In genomic region chr19:2221918-2222317, GRCh38 we compare ENCODE assay signal across 17 cellular contexts. TPM values are rescaled to one million over a fixed set of nuclear protein-coding genes. Genes with fewer than 3 reads are reported as not detected.
A peak's percentile ranks its signal among the peaks of the same experiment; 100 is the strongest.
DNase-seq lines count a peak whose midpoint lies in the region; ATAC-seq, FAIRE-seq and TF ChIP-seq lines count a peak whose summit lies in the region.
"Had no signal": no experiment of that assay in that cellular context is flagged by ENCODE, and none has a peak within 500 bp of the region (broad histone marks: within the 10 kb centered on the region; RNA-seq: fewer than 3 reads in every experiment).

No MANE protein-coding gene starts in this region.

- BruUV-seq in HCT116 (replicated peaks; lab: Mats Ljungman, UMichigan) (no TSS peak), K562 (replicated peaks; lab: Mats Ljungman, UMichigan) (no TSS peak)

- no peak for DNase-seq in AG04450 (ENCODE audit: low read depth, low spot score)
- no peak for DNase-seq in HCT116 (ENCODE audit: low read depth, low spot score)
- no peak for DNase-seq in K562 (ENCODE audit: extremely low read depth in 1 of 4, low spot score in 3 of 4)
- DNase-seq in neural crest cell (ENCODE audit: low read depth, low spot score) = no peak
- no peak for DNase-seq in CD8-positive, alpha-beta T cell
- no peak for DNase-seq in activated T-cell treated with anti-CD3 and anti-CD28 coated beads for 4 hours
- DNase-seq: activated CD4-positive, alpha-beta T cell treated with anti-CD3 and anti-CD28 coated beads, Interleukin-2, amount 50 U/mL, for 4 hours; AML-193; NCI-H1105; NCI-H510A treated with DMSO at 0.1 percent for 48 hours; pancreas; stimulated activated CD4-positive, alpha-beta T cell treated with anti-CD3 and anti-CD28 coated beads, Interleukin-15, amount 100 ng/mL, for 24 hours had no signal

- peak; percentile 28 for TF ChIP-seq CTCF in AG04450 (IDR thresholded peaks at IDR 0.05; ENCODE audit: low read depth, low read length)
- peak in 2 of 3 experiments; percentile 23 to 34; a peak in 2 of 6 replicates for TF ChIP-seq CTCF in HCT116 (IDR thresholded peaks at IDR 0.05 in 2 of 3, conservative IDR thresholded peaks at IDR 0.05 in 1 of 3; ENCODE audit: borderline replicate concordance in 1 of 3, insufficient read depth in 1 of 3, low read depth in 2 of 3, low read length in 2 of 3)
- 0 out of 6 replicates have a peak, but pooled peaks of 1 of the 3 experiments have one; percentile 11 for TF ChIP-seq CTCF in K562 (IDR thresholded peaks at IDR 0.05 in 2 of 3, conservative IDR thresholded peaks at IDR 0.05 in 1 of 3; ENCODE audit: insufficient read depth in 2 of 3, low read depth in 1 of 3, low read length in 3 of 3)
- peak; percentile 21 for TF ChIP-seq CTCF in neural crest cell (conservative IDR thresholded peaks at IDR 0.05)
- TF ChIP-seq CTCF in CD8-positive, alpha-beta T cell (IDR thresholded peaks at IDR 0.05) = no peak

- FAIRE-seq in K562 (lab: Jason Lieb, UNC) = no peak
- FAIRE-seq: pancreas had no signal

- H3K36me3 ChIP-seq in HCT116 (ENCODE audit: control insufficient read depth in 1 of 2, insufficient read depth in 2 of 2, low read length in 2 of 2) = peaks cover 13 to 39% of the 10 kb centered on the region in 2 experiments; a peak in 3 of 4 replicates
- peaks cover 93% of the 10 kb centered on the region; the same call in 2 of the 3 replicates for H3K36me3 ChIP-seq in K562 (ENCODE audit: control insufficient read depth, insufficient read depth, low read length)
- peaks cover 9% of the 10 kb centered on the region for H3K36me3 ChIP-seq in CD8-positive, alpha-beta T cell (ENCODE audit: insufficient read depth, low read length)
- H3K36me3 ChIP-seq: breast epithelium had no signal

- no peak overlapping the region for H3K27ac Mint-ChIP-seq in neural crest cell (ENCODE audit: unreplicated experiment)
- H3K27ac Mint-ChIP-seq in CD8-positive, alpha-beta T cell = no peak overlapping the region

- intact Hi-C loops in HCT116 (cut with micrococcal nuclease) (no loop called here), K562 (cut with micrococcal nuclease) (no loop called here)
- intact Hi-C loops in CD8-positive, alpha-beta T cell (cut with DNase I, micrococcal nuclease) = no loop called here

- no peaks in the 10 kb centered on the region for H4K20me1 ChIP-seq in HCT116 (ENCODE audit: insufficient read depth)
- H4K20me1 ChIP-seq in K562 (replicated peaks; ENCODE audit: control insufficient read depth, insufficient read depth, low read length) = no peaks in the 10 kb centered on the region

- peak; percentile 30; the same call in 1 of the 2 replicates for TF ChIP-seq RAD21 in HCT116 (IDR thresholded peaks at IDR 0.05; ENCODE audit: low read depth)
- no peak for TF ChIP-seq RAD21 in K562 (CRISPR knock-in tag; conservative IDR thresholded peaks at IDR 0.05 in 1 of 2, IDR thresholded peaks at IDR 0.05 in 1 of 2)

- H2AFZ ChIP-seq in HCT116 (ENCODE audit: low read depth, low read length, poor library complexity, severe bottlenecking) = no peak overlapping the region
- no peak overlapping the region for H2AFZ ChIP-seq in K562 (ENCODE audit: low read depth, low read length)

- H3K4me3 Mint-ChIP-seq in neural crest cell = no peak overlapping the region
- no peak overlapping the region for H3K4me3 Mint-ChIP-seq in CD8-positive, alpha-beta T cell

- H3K27me3 ChIP-seq in AG04450 (ENCODE audit: control insufficient read depth, insufficient read depth, low read length) (no peaks in the 10 kb centered on the region), HCT116 (ENCODE audit: insufficient read depth, low read length) (no peaks in the 10 kb centered on the region), K562 (ENCODE audit: control insufficient read depth in 2 of 2, insufficient read depth in 2 of 2, low read length in 2 of 2) (no peaks in the 10 kb centered on the region)
- no peaks in the 10 kb centered on the region for H3K27me3 ChIP-seq in CD8-positive, alpha-beta T cell (ENCODE audit: insufficient read depth, low read length)
- H3K27me3 ChIP-seq: breast epithelium, pancreas had no signal

- CTCF ChIA-PET in AG04450 (lab: Charles Lee) (interaction anchor here (0.7 kb wide), 1 partner anchor 14 kb away, joined by 3 read pairs; the partner anchor contains the start of gene PLEKHJ1), HCT116 (lab: Charles Lee) (interaction anchor here (1.4 kb wide), 1 partner anchor 67 kb away, joined by 21 read pairs; no protein-coding TSS in a partner anchor), K562 (lab: Yijun Ruan, JAX; ENCODE audit: low intra/inter-chr PET ratio) (no interaction called here)
- CTCF ChIA-PET in CD8-positive, alpha-beta T cell (lab: Charles Lee) = interaction anchor here (0.5 kb wide), 1 partner anchor 706 kb away, joined by 3 read pairs; no protein-coding TSS in a partner anchor

- no peaks in the 10 kb centered on the region for H3K27me3 Mint-ChIP-seq in neural crest cell (ENCODE audit: low read depth)
- no peaks in the 10 kb centered on the region for H3K27me3 Mint-ChIP-seq in CD8-positive, alpha-beta T cell (ENCODE audit: low read depth)
- H3K27me3 Mint-ChIP-seq: memory B cell had no signal

- TF ChIP-seq POLR2A in HCT116 (IDR thresholded peaks at IDR 0.05; ENCODE audit: borderline replicate concordance, extremely low read depth, insufficient read depth, insufficient read length) = no peak
- TF ChIP-seq POLR2A in K562 (conservative IDR thresholded peaks at IDR 0.05) = no peak

- H3K9ac ChIP-seq in HCT116 (ENCODE audit: low read length) (no peak overlapping the region), K562 (ENCODE audit: insufficient read depth in 1 of 2, low read depth in 2 of 2, low read length in 2 of 2) (no peak overlapping the region; a peak in 1 of 4 replicates)

- no peak overlapping the region for H3K4me3 ChIP-seq in AG04450 (ENCODE audit: low read depth, low read length)
- H3K4me3 ChIP-seq in HCT116 (replicated peaks in 1 of 2; ENCODE audit: low read depth in 1 of 2, low read length in 2 of 2) = no peak overlapping the region
- no peak overlapping the region for H3K4me3 ChIP-seq in K562
- no peak overlapping the region for H3K4me3 ChIP-seq in CD8-positive, alpha-beta T cell (ENCODE audit: low read depth, low read length)
- H3K4me3 ChIP-seq: breast epithelium, pancreas had no signal

- TF ChIP-seq EP300 in K562 (IDR thresholded peaks at IDR 0.05; ENCODE audit: low read length) = no peak

- POLR2A ChIA-PET in AG04450 (lab: Yijun Ruan, JAX) = no interaction called here
- POLR2A ChIA-PET in HCT116 (lab: Charles Lee) = no interaction called here
- POLR2A ChIA-PET in K562 (lab: Yijun Ruan, JAX) = interaction anchor here (1.5 kb wide), 1 partner anchor 9 kb away, joined by 9 read pairs; no protein-coding TSS in a partner anchor
- POLR2A ChIA-PET in CD8-positive, alpha-beta T cell (lab: Charles Lee) = no interaction called here

- H3K4me1 Mint-ChIP-seq in neural crest cell = no peaks in the 10 kb centered on the region
- H3K4me1 Mint-ChIP-seq in CD8-positive, alpha-beta T cell (ENCODE audit: low read depth) = peaks cover 6% of the 10 kb centered on the region

- H3K27ac ChIP-seq in AG04450 (ENCODE audit: low read depth, low read length) (no peak overlapping the region), HCT116 (ENCODE audit: low read depth, low read length) (no peak overlapping the region), K562 (ENCODE audit: extremely low read depth, low read depth, low read length) (no peak overlapping the region)
- no peak overlapping the region for H3K27ac ChIP-seq in CD8-positive, alpha-beta T cell (ENCODE audit: low read depth, low read length)
- H3K27ac ChIP-seq: epithelial cell of prostate, pancreas had no signal

- H3K9me3 Mint-ChIP-seq in neural crest cell = no peaks in the 10 kb centered on the region
- H3K9me3 Mint-ChIP-seq in CD8-positive, alpha-beta T cell = no peaks in the 10 kb centered on the region
- H3K9me3 Mint-ChIP-seq: memory B cell had no signal

- H3K4me2 ChIP-seq in HCT116 (ENCODE audit: low read length) = no peak overlapping the region
- no peak overlapping the region for H3K4me2 ChIP-seq in K562 (ENCODE audit: insufficient read depth, low read length)

- H3K9me3 ChIP-seq in AG04450 (ENCODE audit: control insufficient read depth, insufficient read depth, low read length) (no peaks in the 10 kb centered on the region; the same call in 1 of the 2 replicates), HCT116 (ENCODE audit: control insufficient read depth in 1 of 2, insufficient read depth in 1 of 2, low read depth in 1 of 2, low read length in 2 of 2) (no peaks in the 10 kb centered on the region), K562 (replicated peaks; ENCODE audit: control insufficient read depth, insufficient read depth, low read depth, low read length) (no peaks in the 10 kb centered on the region)
- H3K9me3 ChIP-seq in CD8-positive, alpha-beta T cell (ENCODE audit: low read length) = no peaks in the 10 kb centered on the region
- H3K9me3 ChIP-seq: breast epithelium, pancreas had no signal

- in situ Hi-C loops in K562 (cut with MboI) = no loop called here

- no peaks in the 10 kb centered on the region for H3K9me1 ChIP-seq in K562 (ENCODE audit: control insufficient read depth, insufficient read depth, low read length)

- ATAC-seq in HCT116 (peak; percentile 37; the same call in 1 of the 2 replicates), K562 (no peak), GM19023 (IDR thresholded peaks at IDR 0.05; ENCODE audit: unreplicated experiment) (no peak), HG03520 (IDR thresholded peaks at IDR 0.05; ENCODE audit: unreplicated experiment) (no peak)
- ATAC-seq in CD8-positive, alpha-beta T cell = no peak

- no peaks in the 10 kb centered on the region for H3K4me1 ChIP-seq in HCT116 (ENCODE audit: control insufficient read depth in 1 of 2, insufficient read depth in 2 of 2, low read length in 2 of 2)
- peaks cover 0 to 26% of the 10 kb centered on the region in 2 experiments; a peak in 1 of 5 replicates for H3K4me1 ChIP-seq in K562 (replicated peaks in 1 of 2; ENCODE audit: control insufficient read depth in 2 of 2, insufficient read depth in 2 of 2, low read length in 2 of 2)
- H3K4me1 ChIP-seq in CD8-positive, alpha-beta T cell (ENCODE audit: insufficient read depth, low read length) = no peaks in the 10 kb centered on the region
- H3K4me1 ChIP-seq: breast epithelium, pancreas had no signal

- H3K36me3 Mint-ChIP-seq in neural crest cell (ENCODE audit: low read depth) = peaks cover 7% of the 10 kb centered on the region
- H3K36me3 Mint-ChIP-seq in CD8-positive, alpha-beta T cell = peaks cover 64% of the 10 kb centered on the region

- H3K79me2 ChIP-seq in HCT116 (ENCODE audit: insufficient read depth, low read length) = peaks cover 4% of the 10 kb centered on the region; the same call in 1 of the 2 replicates
- H3K79me2 ChIP-seq in K562 (ENCODE audit: control insufficient read depth, insufficient read depth, low read length) = no peaks in the 10 kb centered on the region

- RAD21 ChIA-PET in HCT116 (lab: Charles Lee; ENCODE audit: low non-redundant PET in 1 of 2, low total read pairs in 2 of 2, uncharacterized antibody in 2 of 2, unreplicated experiment in 2 of 2) = no interaction called here

- WGBS in K562 (ENCODE audit: insufficient coverage, low coverage, missing lambda C conversion rate) = 97% methylated on average over 14 of the region's 20 CpGs

- H3K9me2 ChIP-seq in HCT116 (ENCODE audit: insufficient read depth) = no peaks in the 10 kb centered on the region

RNA-seq across cellular contexts. Expression of gene PLEKHJ1, which starts 14.2 kb away (rescaled TPM):
- polyA plus RNA-seq in AG04450 (2011; rRNA removed) (38.7 and 39.3 TPM in 2 replicates), K562 (2011; rRNA removed) (65.9 and 80.2 TPM in 2 replicates), K562 (2014; fragmentation: Illumina TruSeq; extraction: Trizol) (45.9 and 72.0 TPM in 2 replicates), K562 (2014; fragmentation: Nextera tagmentation; extraction: Ambion mirVana) (1 to 10 TPM; 1.5 to 6.8 TPM), K562 (2014; rRNA removed) (188 and 193 TPM in 2 replicates)
- 21.1 and 30.5 TPM in 2 replicates for polyA minus RNA-seq in AG04450 (2011; rRNA and poly(A)+ RNA removed)
- total RNA-seq in HCT116 (2021; ENCODE audit: unreplicated experiment) (88.2 TPM), K562 (2014; rRNA removed) (176 and 229 TPM in 2 replicates), K562 (2014; rRNA removed; fragmentation: Illumina TruSeq; extraction: Trizol) (55.6 and 55.7 TPM in 2 replicates), K562 (2015; rRNA removed; fragmentation: Illumina TruSeq; extraction: Trizol) (63.9 and 65.6 TPM in 2 replicates), K562 (2021) (127 and 140 TPM in 2 replicates), neural crest cell (132 and 137 TPM in 2 replicates)
- polyA plus RNA-seq in HCT116 (2012) = 62.8 and 76.0 TPM in 2 replicates
- total RNA-seq in K562 (2011; cell fraction: chromatin; rRNA removed; ENCODE audit: low replicate concordance) = 32.2 and 114 TPM in 2 replicates
- total RNA-seq in K562 (2011; cell fraction: nucleolus; rRNA removed) = 171 and 174 TPM in 2 replicates
- total RNA-seq in K562 (2011; cell fraction: nucleoplasm; rRNA removed) = 85.7 and 89.1 TPM in 2 replicates
- 131 and 202 TPM in 2 replicates for polyA plus RNA-seq in K562 (2011; cell fraction: cytosol; rRNA removed)
- polyA plus RNA-seq in K562 (2011; cell fraction: nucleus; rRNA removed) = 161 and 204 TPM in 2 replicates
- polyA plus RNA-seq in K562 (2012) = 127 and 153 TPM in 2 replicates
- polyA minus RNA-seq in K562 (2011; rRNA and poly(A)+ RNA removed) = 12.0 and 14.7 TPM in 2 replicates
- polyA minus RNA-seq in K562 (2011; cell fraction: cytosol; rRNA and poly(A)+ RNA removed) = 24.0 and 24.1 TPM in 2 replicates
- polyA minus RNA-seq in K562 (2011; cell fraction: nucleus; rRNA and poly(A)+ RNA removed) = 31.9 and 32.4 TPM in 2 replicates
- total RNA-seq in CD8-positive, alpha-beta T cell = 10 to 100 TPM; 25.9 to 26.1 TPM

RNA-seq across cellular contexts. Expression of gene SF3A2, which starts 14.7 kb away (rescaled TPM):
- polyA plus RNA-seq in AG04450 (2011; rRNA removed) (7.0 and 9.5 TPM in 2 replicates), K562 (2011; rRNA removed) (7.9 and 21.0 TPM in 2 replicates), K562 (2014; fragmentation: Illumina TruSeq; extraction: Trizol) (44.6 and 119 TPM in 2 replicates), K562 (2014; fragmentation: Nextera tagmentation; extraction: Ambion mirVana) (under 1 TPM; 0.17 to 0.35 TPM), K562 (2014; rRNA removed) (45.9 and 46.7 TPM in 2 replicates)
- 11.7 and 14.1 TPM in 2 replicates for polyA minus RNA-seq in AG04450 (2011; rRNA and poly(A)+ RNA removed)
- total RNA-seq in HCT116 (2021; ENCODE audit: unreplicated experiment) (166 TPM), K562 (2014; rRNA removed) (50.3 and 111 TPM in 2 replicates), K562 (2014; rRNA removed; fragmentation: Illumina TruSeq; extraction: Trizol) (4.5 and 5.8 TPM in 2 replicates), K562 (2015; rRNA removed; fragmentation: Illumina TruSeq; extraction: Trizol) (22.8 and 30.6 TPM in 2 replicates), K562 (2021) (181 and 194 TPM in 2 replicates), neural crest cell (186 and 189 TPM in 2 replicates)
- 139 and 153 TPM in 2 replicates for polyA plus RNA-seq in HCT116 (2012)
- 112 and 366 TPM in 2 replicates for total RNA-seq in K562 (2011; cell fraction: chromatin; rRNA removed; ENCODE audit: low replicate concordance)
- 303 and 373 TPM in 2 replicates for total RNA-seq in K562 (2011; cell fraction: nucleolus; rRNA removed)
- 182 TPM in 2 replicates for total RNA-seq in K562 (2011; cell fraction: nucleoplasm; rRNA removed)
- polyA plus RNA-seq in K562 (2011; cell fraction: cytosol; rRNA removed) = 11.3 and 12.6 TPM in 2 replicates
- 164 and 237 TPM in 2 replicates for polyA plus RNA-seq in K562 (2011; cell fraction: nucleus; rRNA removed)
- 142 and 173 TPM in 2 replicates for polyA plus RNA-seq in K562 (2012)
- polyA minus RNA-seq in K562 (2011; rRNA and poly(A)+ RNA removed) = 8.5 and 10.2 TPM in 2 replicates
- polyA minus RNA-seq in K562 (2011; cell fraction: cytosol; rRNA and poly(A)+ RNA removed) = 49.6 and 76.1 TPM in 2 replicates
- polyA minus RNA-seq in K562 (2011; cell fraction: nucleus; rRNA and poly(A)+ RNA removed) = 127 and 137 TPM in 2 replicates
- total RNA-seq in CD8-positive, alpha-beta T cell = 100 to 1,000 TPM; 164 to 167 TPM

RNA-seq across cellular contexts. Expression of gene AMH, which starts 27.2 kb away (rescaled TPM):
- polyA plus RNA-seq in AG04450 (2011; rRNA removed) = not detected in 2 replicates
- polyA minus RNA-seq in AG04450 (2011; rRNA and poly(A)+ RNA removed) = not detected in 2 replicates
- total RNA-seq in HCT116 (2021; ENCODE audit: unreplicated experiment) = 42.8 TPM
- polyA plus RNA-seq in HCT116 (2012) = 14.0 and 14.4 TPM in 2 replicates
- 14.5 and 62.7 TPM in 2 replicates for total RNA-seq in K562 (2011; cell fraction: chromatin; rRNA removed; ENCODE audit: low replicate concordance)
- total RNA-seq in K562 (2011; cell fraction: nucleolus; rRNA removed) = 48.8 and 60.2 TPM in 2 replicates
- 25.7 and 35.6 TPM in 2 replicates for total RNA-seq in K562 (2011; cell fraction: nucleoplasm; rRNA removed)
- total RNA-seq in K562 (2014; rRNA removed) = 9.4 and 10.7 TPM in 2 replicates
- total RNA-seq in K562 (2014; rRNA removed; fragmentation: Illumina TruSeq; extraction: Trizol) = 0.13 and 0.29 TPM in 2 replicates
- total RNA-seq in K562 (2015; rRNA removed; fragmentation: Illumina TruSeq; extraction: Trizol) = 2.6 and 3.5 TPM in 2 replicates
- total RNA-seq in K562 (2021) = 22.2 and 27.4 TPM in 2 replicates
- 1.7 and 3.6 TPM in 2 replicates for polyA plus RNA-seq in K562 (2011; rRNA removed)
- polyA plus RNA-seq in K562 (2011; cell fraction: cytosol; rRNA removed) = 2.2 and 9.1 TPM in 2 replicates
- polyA plus RNA-seq in K562 (2011; cell fraction: nucleus; rRNA removed) = 52.0 and 130 TPM in 2 replicates
- 14.9 and 33.7 TPM in 2 replicates for polyA plus RNA-seq in K562 (2012)
- polyA plus RNA-seq in K562 (2014; fragmentation: Illumina TruSeq; extraction: Trizol) = 1.5 and 4.0 TPM in 2 replicates
- polyA plus RNA-seq in K562 (2014; fragmentation: Nextera tagmentation; extraction: Ambion mirVana) = not detected
- polyA plus RNA-seq in K562 (2014; rRNA removed) = 19.2 and 23.6 TPM in 2 replicates
- polyA minus RNA-seq in K562 (2011; rRNA and poly(A)+ RNA removed) = 0.09 and 0.18 TPM in 2 replicates
- 2.0 and 3.7 TPM in 2 replicates for polyA minus RNA-seq in K562 (2011; cell fraction: cytosol; rRNA and poly(A)+ RNA removed)
- 5.4 and 8.2 TPM in 2 replicates for polyA minus RNA-seq in K562 (2011; cell fraction: nucleus; rRNA and poly(A)+ RNA removed)
- 71.6 and 79.1 TPM in 2 replicates for total RNA-seq in neural crest cell
- total RNA-seq in CD8-positive, alpha-beta T cell = 1 to 10 TPM; 2.2 to 4.4 TPM

RNA-seq across cellular contexts. Expression of gene JSRP1, which starts 34.3 kb away (rescaled TPM):
- polyA plus RNA-seq in AG04450 (2011; rRNA removed) (not detected in 2 replicates), K562 (2011; rRNA removed) (not detected in 2 replicates), K562 (2014; fragmentation: Illumina TruSeq; extraction: Trizol) (not detected in 2 replicates), K562 (2014; fragmentation: Nextera tagmentation; extraction: Ambion mirVana) (under 1 TPM in 1 of 2 experiments, not detected in 1; 0.08 TPM), K562 (2014; rRNA removed) (1.2 and 2.1 TPM in 2 replicates)
- not detected in 2 replicates for polyA minus RNA-seq in AG04450 (2011; rRNA and poly(A)+ RNA removed)
- total RNA-seq in HCT116 (2021; ENCODE audit: unreplicated experiment) (0.30 TPM), K562 (2014; rRNA removed) (0.29 TPM in 1 of 2 replicates, not detected in the other), K562 (2014; rRNA removed; fragmentation: Illumina TruSeq; extraction: Trizol) (0.40 and 0.45 TPM in 2 replicates), K562 (2015; rRNA removed; fragmentation: Illumina TruSeq; extraction: Trizol) (0.51 and 0.57 TPM in 2 replicates), K562 (2021) (0.58 and 0.78 TPM in 2 replicates), neural crest cell (0.40 and 0.71 TPM in 2 replicates)
- polyA plus RNA-seq in HCT116 (2012) = 1.3 and 1.5 TPM in 2 replicates
- total RNA-seq in K562 (2011; cell fraction: chromatin; rRNA removed; ENCODE audit: low replicate concordance) = 1.7 TPM in 1 of 2 replicates, not detected in the other
- total RNA-seq in K562 (2011; cell fraction: nucleolus; rRNA removed) = 0.92 TPM in 1 of 2 replicates, not detected in the other
- total RNA-seq in K562 (2011; cell fraction: nucleoplasm; rRNA removed) = 2.7 TPM in 1 of 2 replicates, not detected in the other
- 0.09 TPM in 1 of 2 replicates, not detected in the other for polyA plus RNA-seq in K562 (2011; cell fraction: cytosol; rRNA removed)
- polyA plus RNA-seq in K562 (2011; cell fraction: nucleus; rRNA removed) = 0.58 TPM in 1 of 2 replicates, not detected in the other
- 2.3 and 2.7 TPM in 2 replicates for polyA plus RNA-seq in K562 (2012)
- 0.63 TPM in 1 of 2 replicates, not detected in the other for polyA minus RNA-seq in K562 (2011; rRNA and poly(A)+ RNA removed)
- polyA minus RNA-seq in K562 (2011; cell fraction: cytosol; rRNA and poly(A)+ RNA removed) = not detected in 2 replicates
- 1.00 TPM in 1 of 2 replicates, not detected in the other for polyA minus RNA-seq in K562 (2011; cell fraction: nucleus; rRNA and poly(A)+ RNA removed)
- total RNA-seq in CD8-positive, alpha-beta T cell = under 1 TPM in 1 of 2 experiments, not detected in 1; 0.92 TPM

RNA-seq across cellular contexts. Expression of gene DOT1L, which starts 58.2 kb away (rescaled TPM):
- polyA plus RNA-seq in AG04450 (2011; rRNA removed) = 3.2 and 4.3 TPM in 2 replicates
- 12.7 and 16.7 TPM in 2 replicates for polyA minus RNA-seq in AG04450 (2011; rRNA and poly(A)+ RNA removed)
- 48.9 TPM for total RNA-seq in HCT116 (2021; ENCODE audit: unreplicated experiment)
- polyA plus RNA-seq in HCT116 (2012) = 21.2 and 27.0 TPM in 2 replicates
- 129 and 244 TPM in 2 replicates for total RNA-seq in K562 (2011; cell fraction: chromatin; rRNA removed; ENCODE audit: low replicate concordance)
- 98.9 and 104 TPM in 2 replicates for total RNA-seq in K562 (2011; cell fraction: nucleolus; rRNA removed)
- total RNA-seq in K562 (2011; cell fraction: nucleoplasm; rRNA removed) = 68.3 and 74.5 TPM in 2 replicates
- total RNA-seq in K562 (2014; rRNA removed) = 12.7 and 18.7 TPM in 2 replicates
- total RNA-seq in K562 (2014; rRNA removed; fragmentation: Illumina TruSeq; extraction: Trizol) = 10.0 and 10.5 TPM in 2 replicates
- total RNA-seq in K562 (2015; rRNA removed; fragmentation: Illumina TruSeq; extraction: Trizol) = 7.0 and 8.4 TPM in 2 replicates
- 66.2 and 66.5 TPM in 2 replicates for total RNA-seq in K562 (2021)
- polyA plus RNA-seq in K562 (2011; rRNA removed) = 5.7 and 8.6 TPM in 2 replicates
- 4.8 and 11.5 TPM in 2 replicates for polyA plus RNA-seq in K562 (2011; cell fraction: cytosol; rRNA removed)
- 35.2 and 71.1 TPM in 2 replicates for polyA plus RNA-seq in K562 (2011; cell fraction: nucleus; rRNA removed)
- polyA plus RNA-seq in K562 (2012) = 25.0 and 27.8 TPM in 2 replicates
- 15.1 and 16.2 TPM in 2 replicates for polyA plus RNA-seq in K562 (2014; fragmentation: Illumina TruSeq; extraction: Trizol)
- under 1 TPM; 0.32 to 0.51 TPM for polyA plus RNA-seq in K562 (2014; fragmentation: Nextera tagmentation; extraction: Ambion mirVana)
- polyA plus RNA-seq in K562 (2014; rRNA removed) = 21.2 and 24.8 TPM in 2 replicates
- polyA minus RNA-seq in K562 (2011; rRNA and poly(A)+ RNA removed) = 14.5 and 24.1 TPM in 2 replicates
- 23.7 and 36.0 TPM in 2 replicates for polyA minus RNA-seq in K562 (2011; cell fraction: cytosol; rRNA and poly(A)+ RNA removed)
- 17.9 and 27.9 TPM in 2 replicates for polyA minus RNA-seq in K562 (2011; cell fraction: nucleus; rRNA and poly(A)+ RNA removed)
- 117 and 127 TPM in 2 replicates for total RNA-seq in neural crest cell
- total RNA-seq in CD8-positive, alpha-beta T cell = 10 to 100 TPM; 32.8 to 34.7 TPM
